ENCODE assay signal across 7 cellular contexts in the genomic region with DNA sequence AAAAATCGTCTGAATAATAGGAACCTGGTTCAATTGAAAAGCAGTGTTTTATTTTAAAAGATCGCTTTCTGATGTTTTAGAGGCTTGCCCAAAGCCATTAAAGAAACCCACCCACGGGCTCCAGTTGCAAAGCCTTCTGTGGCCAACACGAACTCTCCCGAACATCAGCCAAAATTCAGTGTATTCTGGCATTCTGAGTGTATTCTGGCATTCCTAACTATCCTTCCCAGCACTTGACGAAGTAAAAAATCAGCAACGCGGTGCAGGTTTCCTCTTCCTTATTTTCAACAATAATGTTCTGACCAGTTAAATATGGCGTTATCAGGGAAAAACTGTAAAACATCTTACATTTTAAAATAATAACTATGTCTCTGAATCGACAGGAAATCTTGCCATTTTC. TPM values are rescaled to one million over a fixed set of nuclear protein-coding genes. Genes with fewer than 3 reads are reported as not detected.
DNase-seq lines count a peak whose midpoint lies in the region; ATAC-seq, FAIRE-seq and TF ChIP-seq lines count a peak whose summit lies in the region.

No MANE protein-coding gene starts in this region.

- SMC1A ChIA-PET in GM12878 (lab: Charles Lee; ENCODE audit: uncharacterized antibody, unreplicated experiment) = interaction anchor here (0.6 to 2.5 kb wide), 4 partner anchors 24 to 1952 kb away, joined by 3 to 5 read pairs (median 4); no protein-coding TSS in a partner anchor

- POLR2A ChIA-PET in GM12878 (lab: Charles Lee) = interaction anchor here (0.9 kb wide), 1 partner anchor 31 kb away, joined by 3 read pairs; no protein-coding TSS in a partner anchor

- H2AFZ ChIP-seq in Karpas-422 (ENCODE audit: low read length) (0 out of 2 replicates have a peak overlapping the region, but pooled peaks have one; percentile 37), GM12878 (ENCODE audit: control insufficient read depth, low read depth, low read length) (peak overlapping the region; percentile 72)

- no peak for TF ChIP-seq POLR2A in GM12878 (IDR thresholded peaks at IDR 0.05; ENCODE audit: low read depth, low read length)

- DNase-seq in Karpas-422 (no peak), GM12878 (ENCODE audit: low read depth, low spot score) (no peak), substantia nigra (lab: John Stamatoyannopoulos, UW) (no peak), glomerular visceral epithelial cell (ENCODE audit: extremely low spot score) (no peak), SIG-M5 treated with dmso at 0.1 percent for 504 hours (lab: John Stamatoyannopoulos, UW; ENCODE audit: unreplicated experiment) (no peak)

- H3K9ac ChIP-seq in Karpas-422 (ENCODE audit: low read length) = peak overlapping the region; percentile 75
- peak overlapping the region; percentile 77 for H3K9ac ChIP-seq in GM12878 (ENCODE audit: control insufficient read depth, insufficient read depth, low read length)

- ATAC-seq in GM12878 (no peak), HG02970 (IDR thresholded peaks at IDR 0.05; ENCODE audit: low FRiP score, unreplicated experiment) (no peak)

- no peaks in the 10 kb centered on the region for H3K9me2 ChIP-seq in Karpas-422 (replicated peaks; ENCODE audit: insufficient read depth, low read length)

- no peak for TF ChIP-seq EP300 in GM12878 (IDR thresholded peaks at IDR 0.05; ENCODE audit: borderline replicate concordance in 1 of 2, control insufficient read depth in 1 of 2, low read depth in 2 of 2, low read length in 2 of 2)

- no peaks in the 10 kb centered on the region for H3K27me3 ChIP-seq in Karpas-422 (ENCODE audit: low read length)
- no peaks in the 10 kb centered on the region for H3K27me3 ChIP-seq in GM12878 (replicated peaks in 1 of 2; ENCODE audit: control insufficient read depth in 2 of 2, insufficient read depth in 2 of 2, low read length in 1 of 2)
- no peaks in the 10 kb centered on the region for H3K27me3 ChIP-seq in layer of hippocampus (ENCODE audit: control insufficient read depth, insufficient read depth, low read length)

- CTCF ChIA-PET in GM12878 (lab: Yijun Ruan, JAX) = interaction anchor here (0.7 to 1.7 kb wide), 5 partner anchors 16 to 259 kb away, joined by 3 to 4 read pairs (median 3); no protein-coding TSS in a partner anchor

- H3K4me3 ChIP-seq in Karpas-422 (ENCODE audit: low read length) (peak overlapping the region; percentile 70), GM12878 (peak overlapping the region; percentile 80)

- in situ Hi-C loops in GM12878 (cut with MboI) = no loop called here

- BruUV-seq in GM12878 (replicated peaks; lab: Mats Ljungman, UMichigan) = no TSS peak

- RAD21 ChIA-PET in GM12878 (lab: Charles Lee; ENCODE audit: unreplicated experiment) = interaction anchor here (0.6 to 1.4 kb wide), 3 partner anchors 37 to 521 kb away, joined by 3 to 4 read pairs (median 3); no protein-coding TSS in a partner anchor

- no peak for TF ChIP-seq RAD21 in GM12878 (IDR thresholded peaks at IDR 0.05; ENCODE audit: insufficient read depth, low read depth, low read length)

- H3K27ac ChIP-seq in Karpas-422 (ENCODE audit: low read length) = peak overlapping the region; percentile 60
- peak overlapping the region; percentile 81 for H3K27ac ChIP-seq in GM12878 (ENCODE audit: control insufficient read depth, insufficient read depth)
- peak overlapping the region; percentile 68 for H3K27ac ChIP-seq in layer of hippocampus (ENCODE audit: low read depth, low read length)
- peak overlapping the region; percentile 54 for H3K27ac ChIP-seq in substantia nigra (ENCODE audit: low read depth, low read length, poor library complexity, severe bottlenecking)

- intact Hi-C loops in GM12878 (cut with micrococcal nuclease; ENCODE audit: unreplicated experiment) = no loop called here

- WGBS in GM12878 (ENCODE audit: insufficient coverage, insufficient replicate concordance, low lambda C conversion rate, missing lambda C conversion rate) = 33% methylated on average over 10 of the region's 10 CpGs

- no peaks in the 10 kb centered on the region for H3K9me3 ChIP-seq in Karpas-422 (ENCODE audit: low read length)
- no peaks in the 10 kb centered on the region; the same call in 2 of the 3 replicates for H3K9me3 ChIP-seq in GM12878 (replicated peaks; ENCODE audit: control insufficient read depth, insufficient read depth, low read length)

- no peak for TF ChIP-seq CTCF in GM12878 (IDR thresholded peaks at IDR 0.05 in 2 of 3, conservative IDR thresholded peaks at IDR 0.05 in 1 of 3; ENCODE audit: control insufficient read depth in 2 of 3, extremely low read depth in 1 of 3, insufficient read depth in 1 of 3, low read depth in 3 of 3, low read length in 3 of 3)

- H4K20me1 ChIP-seq in Karpas-422 (ENCODE audit: insufficient read depth, low read depth, low read length) (peaks cover 47% of the 10 kb centered on the region), GM12878 (ENCODE audit: control insufficient read depth, insufficient read depth) (peaks cover 4% of the 10 kb centered on the region; the same call in 1 of the 2 replicates)

- H3K4me2 ChIP-seq in Karpas-422 (ENCODE audit: low read depth, low read length, poor library complexity, severe bottlenecking) (peak overlapping the region; percentile 88), GM12878 (ENCODE audit: control insufficient read depth, insufficient read depth) (peak overlapping the region; percentile 97)

- no peaks in the 10 kb centered on the region for H3K36me3 ChIP-seq in Karpas-422 (ENCODE audit: insufficient read depth, low read length)
- peaks cover 0 to 2% of the 10 kb centered on the region in 2 experiments; a peak in 1 of 4 replicates for H3K36me3 ChIP-seq in GM12878 (ENCODE audit: control insufficient read depth in 2 of 2, insufficient read depth in 2 of 2, low read length in 1 of 2)

- peaks cover 100% of the 10 kb centered on the region for H3K79me2 ChIP-seq in Karpas-422 (ENCODE audit: low read length)
- H3K79me2 ChIP-seq in GM12878 (ENCODE audit: control insufficient read depth, insufficient read depth, low read length) = peaks cover 75% of the 10 kb centered on the region

- peaks cover 96% of the 10 kb centered on the region for H3K4me1 ChIP-seq in Karpas-422 (ENCODE audit: low read length)
- H3K4me1 ChIP-seq in GM12878 (ENCODE audit: control insufficient read depth, insufficient read depth, low read length) = peaks cover 23% of the 10 kb centered on the region

- no peak for FAIRE-seq in GM12878 (lab: Jason Lieb, UNC)

TF ChIP-seq in GM12878, 131 proteins besides CTCF, POLR2A, EP300 and RAD21:
- TF ChIP-seq YY1 (IDR thresholded peaks at IDR 0.05; ENCODE audit: low read depth, low read length) (no peak), ZNF384 (IDR thresholded peaks at IDR 0.05; ENCODE audit: borderline replicate concordance, low read depth, low read length) (no peak), CREM (IDR thresholded peaks at IDR 0.05; ENCODE audit: low read depth) (no peak), ZNF622 (IDR thresholded peaks at IDR 0.05) (no peak), BMI1 (IDR thresholded peaks at IDR 0.05; ENCODE audit: borderline replicate concordance) (no peak), ETV6 (conservative IDR thresholded peaks at IDR 0.05 in 1 of 2, IDR thresholded peaks at IDR 0.05 in 1 of 2; ENCODE audit: borderline replicate concordance in 1 of 2, low read depth in 1 of 2) (no peak), ZNF217 (IDR thresholded peaks at IDR 0.05) (no peak), NFXL1 (IDR thresholded peaks at IDR 0.05; ENCODE audit: borderline replicate concordance) (no peak)
TF ChIP-seq in GM12878: peak in this region for 0.

RNA-seq across cellular contexts. Expression of gene ZNF516, which starts 44.6 kb away (rescaled TPM):
- 41.0 and 53.3 TPM in 2 replicates for total RNA-seq in Karpas-422 (2014; rRNA removed; shearing (Covaris generic); ENCODE audit: low replicate concordance)
- 64.3 and 64.4 TPM in 2 replicates for total RNA-seq in GM12878 (2013; cell fraction: nucleolus; rRNA removed)
- 9.5 and 12.1 TPM in 2 replicates for total RNA-seq in GM12878 (2014; rRNA removed)
- total RNA-seq in GM12878 (2014; rRNA removed; fragmentation: Illumina TruSeq; extraction: Trizol) = 6.8 and 6.9 TPM in 2 replicates
- total RNA-seq in GM12878 (2021) = 23.8 and 32.0 TPM in 2 replicates
- polyA plus RNA-seq in GM12878 (2011; ENCODE audit: low read depth) = 7.3 TPM
- polyA plus RNA-seq in GM12878 (2011; rRNA removed) = 8.7 and 9.0 TPM in 2 replicates
- 5.5 and 6.0 TPM in 2 replicates for polyA plus RNA-seq in GM12878 (2011; cell fraction: cytosol; rRNA removed)
- polyA plus RNA-seq in GM12878 (2011; cell fraction: nucleus; rRNA removed) = 21.3 and 23.9 TPM in 2 replicates
- polyA plus RNA-seq in GM12878 (2012) = 11.5 and 14.1 TPM in 2 replicates
- polyA plus RNA-seq in GM12878 (2014; fragmentation: Illumina TruSeq; extraction: Trizol) = 3.9 and 4.7 TPM in 2 replicates
- 1 to 10 TPM; 2.0 to 4.2 TPM for polyA plus RNA-seq in GM12878 (2014; fragmentation: Nextera tagmentation; extraction: Ambion mirVana)
- 9.8 and 10.4 TPM in 2 replicates for polyA plus RNA-seq in GM12878 (2014; rRNA removed)
- polyA plus RNA-seq in GM12878 (2016; fragmentation: Nextera tagmentation; extraction: Ambion mirVana) = 1 to 10 TPM; 8.2 to 8.3 TPM
- polyA minus RNA-seq in GM12878 (2011; rRNA and poly(A)+ RNA removed) = 6.5 and 11.3 TPM in 2 replicates
- polyA minus RNA-seq in GM12878 (2011; cell fraction: cytosol; rRNA and poly(A)+ RNA removed) = 6.0 and 11.0 TPM in 2 replicates
- 22.1 and 30.9 TPM in 2 replicates for polyA minus RNA-seq in GM12878 (2011; cell fraction: nucleus; rRNA and poly(A)+ RNA removed)
